In genomic region chr12:78096909-78097597, GRCh38 we compare ENCODE assay signal across 11 cellular contexts.
A peak's percentile ranks its signal among the peaks of the same experiment; 100 is the strongest.
DNase-seq lines count a peak whose midpoint lies in the region; ATAC-seq lines count a peak whose summit lies in the region.
"Had no signal": no experiment of that assay in that cellular context is flagged by ENCODE, and none has a peak within 500 bp of the region (broad histone marks: within the 10 kb centered on the region; RNA-seq: fewer than 3 reads in every experiment).

No MANE protein-coding gene starts in this region.

- ATAC-seq in HG03159 (IDR thresholded peaks at IDR 0.05; ENCODE audit: unreplicated experiment) (no peak), esophagus mucosa (no peak), HG03175 (IDR thresholded peaks at IDR 0.05; ENCODE audit: unreplicated experiment) (no peak)
- ATAC-seq: right cardiac atrium had no signal

- DNase-seq in DMS 273 (lab: John Stamatoyannopoulos, UW; ENCODE audit: unreplicated experiment) (peak; percentile 90), NCI-H1092 treated with DMSO at 0.1 percent for 48 hours (lab: John Stamatoyannopoulos, UW) (peak; percentile 55), cerebellar nuclear complex (lab: John Stamatoyannopoulos, UW) (peak; percentile 74 to 84), myocyte (ENCODE audit: low read depth) (peak; percentile 83), NAMALWA (ENCODE audit: low spot score) (no peak)
- DNase-seq: DMS153, KG1, right cardiac atrium had no signal
